1 cellular context compared by ENCODE assay signal in genomic region chr9:86600977-86601376, GRCh38.
TF ChIP-seq lines count a peak whose summit lies in the region.

No MANE protein-coding gene starts in this region.

TF ChIP-seq in HepG2, 621 proteins besides CTCF, POLR2A, EP300 and RAD21 (continued from another document):
- no peak for TF ChIP-seq ZGPAT (CRISPR knock-in tag; IDR thresholded peaks at IDR 0.05)
- TF ChIP-seq ZNF646 (CRISPR knock-in tag; IDR thresholded peaks at IDR 0.05), result no peak
- TF ChIP-seq TBP (CRISPR knock-in tag; IDR thresholded peaks at IDR 0.05), result no peak
- no peak for TF ChIP-seq BRF2 (CRISPR knock-in tag; IDR thresholded peaks at IDR 0.05)
- TF ChIP-seq CCAR2 (optimal IDR thresholded peaks at IDR 0.05; ENCODE audit: low read depth, low read length), result no peak
